In the genomic region with DNA sequence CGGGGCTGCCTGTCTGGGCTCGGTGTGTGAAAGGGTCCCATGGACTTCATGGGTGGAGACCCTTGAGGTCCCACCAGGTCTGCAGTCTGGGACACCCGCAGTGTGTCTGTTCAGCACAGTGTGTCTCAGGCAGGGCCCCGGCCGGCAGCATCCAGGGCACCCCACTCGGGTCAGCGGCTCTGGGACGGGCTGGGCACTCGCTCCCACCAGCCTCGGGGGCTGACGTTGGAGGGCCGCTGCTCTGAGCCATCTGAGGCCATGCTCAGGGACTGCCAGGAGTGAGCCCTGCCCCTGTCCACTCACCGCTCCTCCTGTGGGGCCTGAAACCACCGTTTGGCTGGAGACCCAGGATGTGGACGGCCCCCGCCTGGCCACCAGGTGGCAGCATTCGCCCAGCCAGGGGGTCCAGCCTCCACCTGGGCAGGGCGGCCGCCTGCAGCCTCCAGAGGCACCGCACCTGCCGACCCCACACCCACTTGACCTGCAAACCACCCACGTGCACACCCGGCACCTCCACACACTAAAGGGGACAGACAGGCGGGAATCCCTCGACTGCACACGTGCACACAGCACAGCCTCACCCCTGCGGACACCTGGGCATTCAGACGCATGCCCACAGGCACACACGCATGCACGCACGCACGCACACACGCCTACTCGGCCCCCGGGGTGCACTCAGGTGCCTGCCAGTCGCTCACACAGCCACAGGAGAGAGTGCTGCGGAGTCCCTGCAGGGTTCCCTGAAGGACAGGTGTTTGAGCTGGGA, we compare ENCODE assay signal across 1 cellular context.
A peak's percentile ranks its signal among the peaks of the same experiment; 100 is the strongest.
TF ChIP-seq lines count a peak whose summit lies in the region.

No MANE protein-coding gene starts in this region.

TF ChIP-seq in HepG2, 621 proteins besides CTCF, POLR2A, EP300 and RAD21 (continued from another document):
- TF ChIP-seq, protein P1, sequence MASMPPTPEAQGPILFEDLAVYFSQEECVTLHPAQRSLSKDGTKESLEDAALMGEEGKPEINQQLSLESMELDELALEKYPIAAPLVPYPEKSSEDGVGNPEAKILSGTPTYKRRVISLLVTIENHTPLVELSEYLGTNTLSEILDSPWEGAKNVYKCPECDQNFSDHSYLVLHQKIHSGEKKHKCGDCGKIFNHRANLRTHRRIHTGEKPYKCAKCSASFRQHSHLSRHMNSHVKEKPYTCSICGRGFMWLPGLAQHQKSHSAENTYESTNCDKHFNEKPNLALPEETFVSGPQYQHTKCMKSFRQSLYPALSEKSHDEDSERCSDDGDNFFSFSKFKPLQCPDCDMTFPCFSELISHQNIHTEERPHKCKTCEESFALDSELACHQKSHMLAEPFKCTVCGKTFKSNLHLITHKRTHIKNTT (CRISPR knock-in tag; IDR thresholded peaks at IDR 0.05) = no peak
- TF ChIP-seq, protein P2, sequence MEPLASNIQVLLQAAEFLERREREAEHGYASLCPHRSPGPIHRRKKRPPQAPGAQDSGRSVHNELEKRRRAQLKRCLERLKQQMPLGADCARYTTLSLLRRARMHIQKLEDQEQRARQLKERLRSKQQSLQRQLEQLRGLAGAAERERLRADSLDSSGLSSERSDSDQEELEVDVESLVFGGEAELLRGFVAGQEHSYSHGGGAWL (CRISPR knock-in tag; IDR thresholded peaks at IDR 0.05) = peak; percentile 70; the same call in 1 of the 2 replicates
- TF ChIP-seq KDM3A (CRISPR knock-in tag; IDR thresholded peaks at IDR 0.05; ENCODE audit: low read depth) (peak; percentile 81; the same call in 1 of the 2 replicates), ZNF839 (CRISPR knock-in tag; IDR thresholded peaks at IDR 0.05; ENCODE audit: borderline replicate concordance) (no peak), MAZ (IDR thresholded peaks at IDR 0.05; ENCODE audit: borderline replicate concordance, low read depth, low read length) (peak; percentile 29; the same call in 1 of the 2 replicates), MAZ (CRISPR knock-in tag; IDR thresholded peaks at IDR 0.05; ENCODE audit: low read depth) (peak; percentile 90), SMC3 (IDR thresholded peaks at IDR 0.05; ENCODE audit: low read length) (peak; percentile 89; the same call in 1 of the 2 replicates), JUNB (CRISPR knock-in tag; IDR thresholded peaks at IDR 0.05; ENCODE audit: borderline replicate concordance) (no peak), KDM6A (CRISPR knock-in tag; IDR thresholded peaks at IDR 0.05; ENCODE audit: low read depth) (no peak), SOX5 (CRISPR knock-in tag; IDR thresholded peaks at IDR 0.05; ENCODE audit: borderline replicate concordance) (no peak), ZBTB8A (CRISPR knock-in tag; IDR thresholded peaks at IDR 0.05; ENCODE audit: borderline replicate concordance, low read depth) (no peak), IKZF1 (IDR thresholded peaks at IDR 0.05) (no peak), ZNF350 (CRISPR knock-in tag; IDR thresholded peaks at IDR 0.05; ENCODE audit: borderline replicate concordance, low read depth) (no peak; the same call in 1 of the 2 replicates), ZFY (CRISPR knock-in tag; IDR thresholded peaks at IDR 0.05) (no peak), ZNF850 (CRISPR knock-in tag; conservative IDR thresholded peaks at IDR 0.05) (no peak), KDM5B (CRISPR knock-in tag; IDR thresholded peaks at IDR 0.05; ENCODE audit: borderline replicate concordance) (peak; percentile 92; the same call in 1 of the 2 replicates), FOSL1 (CRISPR knock-in tag; IDR thresholded peaks at IDR 0.05; ENCODE audit: borderline replicate concordance) (no peak), NCOR1 (IDR thresholded peaks at IDR 0.05; ENCODE audit: borderline replicate concordance, low read length) (no peak)
- TF ChIP-seq, protein P3, sequence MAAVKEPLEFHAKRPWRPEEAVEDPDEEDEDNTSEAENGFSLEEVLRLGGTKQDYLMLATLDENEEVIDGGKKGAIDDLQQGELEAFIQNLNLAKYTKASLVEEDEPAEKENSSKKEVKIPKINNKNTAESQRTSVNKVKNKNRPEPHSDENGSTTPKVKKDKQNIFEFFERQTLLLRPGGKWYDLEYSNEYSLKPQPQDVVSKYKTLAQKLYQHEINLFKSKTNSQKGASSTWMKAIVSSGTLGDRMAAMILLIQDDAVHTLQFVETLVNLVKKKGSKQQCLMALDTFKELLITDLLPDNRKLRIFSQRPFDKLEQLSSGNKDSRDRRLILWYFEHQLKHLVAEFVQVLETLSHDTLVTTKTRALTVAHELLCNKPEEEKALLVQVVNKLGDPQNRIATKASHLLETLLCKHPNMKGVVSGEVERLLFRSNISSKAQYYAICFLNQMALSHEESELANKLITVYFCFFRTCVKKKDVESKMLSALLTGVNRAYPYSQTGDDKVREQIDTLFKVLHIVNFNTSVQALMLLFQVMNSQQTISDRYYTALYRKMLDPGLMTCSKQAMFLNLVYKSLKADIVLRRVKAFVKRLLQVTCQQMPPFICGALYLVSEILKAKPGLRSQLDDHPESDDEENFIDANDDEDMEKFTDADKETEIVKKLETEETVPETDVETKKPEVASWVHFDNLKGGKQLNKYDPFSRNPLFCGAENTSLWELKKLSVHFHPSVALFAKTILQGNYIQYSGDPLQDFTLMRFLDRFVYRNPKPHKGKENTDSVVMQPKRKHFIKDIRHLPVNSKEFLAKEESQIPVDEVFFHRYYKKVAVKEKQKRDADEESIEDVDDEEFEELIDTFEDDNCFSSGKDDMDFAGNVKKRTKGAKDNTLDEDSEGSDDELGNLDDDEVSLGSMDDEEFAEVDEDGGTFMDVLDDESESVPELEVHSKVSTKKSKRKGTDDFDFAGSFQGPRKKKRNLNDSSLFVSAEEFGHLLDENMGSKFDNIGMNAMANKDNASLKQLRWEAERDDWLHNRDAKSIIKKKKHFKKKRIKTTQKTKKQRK (IDR thresholded peaks at IDR 0.05; ENCODE audit: low read length) = no peak
- TF ChIP-seq, protein P4, sequence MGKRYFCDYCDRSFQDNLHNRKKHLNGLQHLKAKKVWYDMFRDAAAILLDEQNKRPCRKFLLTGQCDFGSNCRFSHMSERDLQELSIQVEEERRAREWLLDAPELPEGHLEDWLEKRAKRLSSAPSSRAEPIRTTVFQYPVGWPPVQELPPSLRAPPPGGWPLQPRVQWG (CRISPR knock-in tag; IDR thresholded peaks at IDR 0.05; ENCODE audit: borderline replicate concordance, low read depth) = no peak
- TF ChIP-seq, protein P5, sequence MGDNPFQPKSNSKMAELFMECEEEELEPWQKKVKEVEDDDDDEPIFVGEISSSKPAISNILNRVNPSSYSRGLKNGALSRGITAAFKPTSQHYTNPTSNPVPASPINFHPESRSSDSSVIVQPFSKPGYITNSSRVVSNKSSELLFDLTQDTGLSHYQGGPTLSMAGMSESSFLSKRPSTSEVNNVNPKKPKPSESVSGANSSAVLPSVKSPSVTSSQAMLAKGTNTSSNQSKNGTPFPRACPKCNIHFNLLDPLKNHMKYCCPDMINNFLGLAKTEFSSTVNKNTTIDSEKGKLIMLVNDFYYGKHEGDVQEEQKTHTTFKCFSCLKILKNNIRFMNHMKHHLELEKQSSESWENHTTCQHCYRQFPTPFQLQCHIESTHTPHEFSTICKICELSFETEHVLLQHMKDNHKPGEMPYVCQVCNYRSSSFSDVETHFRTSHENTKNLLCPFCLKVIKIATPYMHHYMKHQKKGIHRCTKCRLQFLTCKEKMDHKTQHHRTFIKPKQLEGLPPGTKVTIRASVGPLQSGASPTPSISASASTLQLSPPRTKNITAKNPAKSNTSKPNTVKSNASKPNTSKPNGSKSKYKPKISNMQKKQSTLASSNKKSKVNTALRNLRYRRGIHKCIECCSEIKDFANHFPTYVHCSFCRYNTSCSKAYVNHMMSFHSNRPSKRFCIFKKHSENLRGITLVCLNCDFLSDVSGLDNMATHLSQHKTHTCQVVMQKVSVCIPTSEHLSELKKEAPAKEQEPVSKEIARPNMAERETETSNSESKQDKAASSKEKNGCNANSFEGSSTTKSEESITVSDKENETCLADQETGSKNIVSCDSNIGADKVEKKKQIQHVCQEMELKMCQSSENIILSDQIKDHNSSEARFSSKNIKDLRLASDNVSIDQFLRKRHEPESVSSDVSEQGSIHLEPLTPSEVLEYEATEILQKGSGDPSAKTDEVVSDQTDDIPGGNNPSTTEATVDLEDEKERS (CRISPR knock-in tag; IDR thresholded peaks at IDR 0.05) = no peak
- TF ChIP-seq, protein P6, sequence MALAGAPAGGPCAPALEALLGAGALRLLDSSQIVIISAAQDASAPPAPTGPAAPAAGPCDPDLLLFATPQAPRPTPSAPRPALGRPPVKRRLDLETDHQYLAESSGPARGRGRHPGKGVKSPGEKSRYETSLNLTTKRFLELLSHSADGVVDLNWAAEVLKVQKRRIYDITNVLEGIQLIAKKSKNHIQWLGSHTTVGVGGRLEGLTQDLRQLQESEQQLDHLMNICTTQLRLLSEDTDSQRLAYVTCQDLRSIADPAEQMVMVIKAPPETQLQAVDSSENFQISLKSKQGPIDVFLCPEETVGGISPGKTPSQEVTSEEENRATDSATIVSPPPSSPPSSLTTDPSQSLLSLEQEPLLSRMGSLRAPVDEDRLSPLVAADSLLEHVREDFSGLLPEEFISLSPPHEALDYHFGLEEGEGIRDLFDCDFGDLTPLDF (CRISPR knock-in tag; IDR thresholded peaks at IDR 0.05) = no peak
- TF ChIP-seq, protein P7, sequence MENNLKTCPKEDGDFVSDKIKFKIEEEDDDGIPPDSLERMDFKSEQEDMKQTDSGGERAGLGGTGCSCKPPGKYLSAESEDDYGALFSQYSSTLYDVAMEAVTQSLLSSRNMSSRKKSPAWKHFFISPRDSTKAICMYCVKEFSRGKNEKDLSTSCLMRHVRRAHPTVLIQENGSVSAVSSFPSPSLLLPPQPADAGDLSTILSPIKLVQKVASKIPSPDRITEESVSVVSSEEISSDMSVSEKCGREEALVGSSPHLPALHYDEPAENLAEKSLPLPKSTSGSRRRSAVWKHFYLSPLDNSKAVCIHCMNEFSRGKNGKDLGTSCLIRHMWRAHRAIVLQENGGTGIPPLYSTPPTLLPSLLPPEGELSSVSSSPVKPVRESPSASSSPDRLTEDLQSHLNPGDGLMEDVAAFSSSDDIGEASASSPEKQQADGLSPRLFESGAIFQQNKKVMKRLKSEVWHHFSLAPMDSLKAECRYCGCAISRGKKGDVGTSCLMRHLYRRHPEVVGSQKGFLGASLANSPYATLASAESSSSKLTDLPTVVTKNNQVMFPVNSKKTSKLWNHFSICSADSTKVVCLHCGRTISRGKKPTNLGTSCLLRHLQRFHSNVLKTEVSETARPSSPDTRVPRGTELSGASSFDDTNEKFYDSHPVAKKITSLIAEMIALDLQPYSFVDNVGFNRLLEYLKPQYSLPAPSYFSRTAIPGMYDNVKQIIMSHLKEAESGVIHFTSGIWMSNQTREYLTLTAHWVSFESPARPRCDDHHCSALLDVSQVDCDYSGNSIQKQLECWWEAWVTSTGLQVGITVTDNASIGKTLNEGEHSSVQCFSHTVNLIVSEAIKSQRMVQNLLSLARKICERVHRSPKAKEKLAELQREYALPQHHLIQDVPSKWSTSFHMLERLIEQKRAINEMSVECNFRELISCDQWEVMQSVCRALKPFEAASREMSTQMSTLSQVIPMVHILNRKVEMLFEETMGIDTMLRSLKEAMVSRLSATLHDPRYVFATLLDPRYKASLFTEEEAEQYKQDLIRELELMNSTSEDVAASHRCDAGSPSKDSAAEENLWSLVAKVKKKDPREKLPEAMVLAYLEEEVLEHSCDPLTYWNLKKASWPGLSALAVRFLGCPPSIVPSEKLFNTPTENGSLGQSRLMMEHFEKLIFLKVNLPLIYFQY (CRISPR knock-in tag; IDR thresholded peaks at IDR 0.05; ENCODE audit: borderline replicate concordance) = peak; percentile 38; the same call in 1 of the 2 replicates
- TF ChIP-seq, protein P8, sequence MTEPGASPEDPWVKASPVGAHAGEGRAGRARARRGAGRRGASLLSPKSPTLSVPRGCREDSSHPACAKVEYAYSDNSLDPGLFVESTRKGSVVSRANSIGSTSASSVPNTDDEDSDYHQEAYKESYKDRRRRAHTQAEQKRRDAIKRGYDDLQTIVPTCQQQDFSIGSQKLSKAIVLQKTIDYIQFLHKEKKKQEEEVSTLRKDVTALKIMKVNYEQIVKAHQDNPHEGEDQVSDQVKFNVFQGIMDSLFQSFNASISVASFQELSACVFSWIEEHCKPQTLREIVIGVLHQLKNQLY (CRISPR knock-in tag; IDR thresholded peaks at IDR 0.05) = no peak
- TF ChIP-seq, protein P9, sequence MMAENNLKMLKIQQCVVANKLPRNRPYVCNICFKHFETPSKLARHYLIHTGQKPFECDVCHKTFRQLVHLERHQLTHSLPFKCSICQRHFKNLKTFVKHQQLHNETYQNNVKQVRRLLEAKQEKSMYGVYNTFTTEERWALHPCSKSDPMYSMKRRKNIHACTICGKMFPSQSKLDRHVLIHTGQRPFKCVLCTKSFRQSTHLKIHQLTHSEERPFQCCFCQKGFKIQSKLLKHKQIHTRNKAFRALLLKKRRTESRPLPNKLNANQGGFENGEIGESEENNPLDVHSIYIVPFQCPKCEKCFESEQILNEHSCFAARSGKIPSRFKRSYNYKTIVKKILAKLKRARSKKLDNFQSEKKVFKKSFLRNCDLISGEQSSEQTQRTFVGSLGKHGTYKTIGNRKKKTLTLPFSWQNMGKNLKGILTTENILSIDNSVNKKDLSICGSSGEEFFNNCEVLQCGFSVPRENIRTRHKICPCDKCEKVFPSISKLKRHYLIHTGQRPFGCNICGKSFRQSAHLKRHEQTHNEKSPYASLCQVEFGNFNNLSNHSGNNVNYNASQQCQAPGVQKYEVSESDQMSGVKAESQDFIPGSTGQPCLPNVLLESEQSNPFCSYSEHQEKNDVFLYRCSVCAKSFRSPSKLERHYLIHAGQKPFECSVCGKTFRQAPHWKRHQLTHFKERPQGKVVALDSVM (CRISPR knock-in tag; IDR thresholded peaks at IDR 0.05) = peak; percentile 90; the same call in 1 of the 2 replicates
- TF ChIP-seq, protein P10, sequence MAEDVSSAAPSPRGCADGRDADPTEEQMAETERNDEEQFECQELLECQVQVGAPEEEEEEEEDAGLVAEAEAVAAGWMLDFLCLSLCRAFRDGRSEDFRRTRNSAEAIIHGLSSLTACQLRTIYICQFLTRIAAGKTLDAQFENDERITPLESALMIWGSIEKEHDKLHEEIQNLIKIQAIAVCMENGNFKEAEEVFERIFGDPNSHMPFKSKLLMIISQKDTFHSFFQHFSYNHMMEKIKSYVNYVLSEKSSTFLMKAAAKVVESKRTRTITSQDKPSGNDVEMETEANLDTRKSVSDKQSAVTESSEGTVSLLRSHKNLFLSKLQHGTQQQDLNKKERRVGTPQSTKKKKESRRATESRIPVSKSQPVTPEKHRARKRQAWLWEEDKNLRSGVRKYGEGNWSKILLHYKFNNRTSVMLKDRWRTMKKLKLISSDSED (CRISPR knock-in tag; IDR thresholded peaks at IDR 0.05) = peak; percentile 81; the same call in 1 of the 2 replicates
